Comparison of ENCODE assay signal across 21 cellular contexts in genomic region chr10:78175444-78175843, GRCh38.
DNase-seq lines count a peak whose midpoint lies in the region; ATAC-seq and TF ChIP-seq lines count a peak whose summit lies in the region.
"Had no signal": no experiment of that assay in that cellular context is flagged by ENCODE, and none has a peak within 500 bp of the region (broad histone marks: within the 10 kb centered on the region; RNA-seq: fewer than 3 reads in every experiment).

No MANE protein-coding gene starts in this region.

- no peaks in the 10 kb centered on the region for H3K36me3 Mint-ChIP-seq in brain
- H3K36me3 Mint-ChIP-seq: T-cell had no signal

- intact Hi-C loops in sciatic nerve (cut with DNase I), result no loop called here

- DNase-seq in GM03348 (ENCODE audit: low spot score) (peak; percentile 24), foreskin melanocyte (peak; percentile 20), sciatic nerve (ENCODE audit: low spot score) (no peak), NCI-H1694 treated with DMSO at 0.1 percent for 48 hours (lab: John Stamatoyannopoulos, UW) (no peak), D341Med (ENCODE audit: low spot score) (no peak)
- no peak for DNase-seq in stimulated activated CD4-positive, alpha-beta T cell treated with anti-CD3 and anti-CD28 coated beads, Interleukin-15, amount 100 ng/mL, for 24 hours
- DNase-seq: activated CD4-positive, CD25-positive, alpha-beta regulatory T cell treated with anti-CD3 and anti-CD28 coated beads, Interleukin-2, amount 50 U/mL, for 72 hours; activated gamma-delta T cell treated with Interleukin-2 at 50 U/mL for 16 hours; body of pancreas; CD4-positive, alpha-beta T cell; cortex of kidney; DMS153; heart left ventricle; kidney glomerular epithelial cell; NCI-H1436 treated with DMSO at 0.1 percent for 48 hours; NCI-H446 treated with DMSO at 0.1 percent for 48 hours; stimulated activated naive CD8-positive, alpha-beta T cell treated with anti-CD3 and anti-CD28 coated beads, Interleukin-15, amount 100 ng/mL, for 72 hours; T-cell; transverse colon had no signal

- peaks cover 85% of the 10 kb centered on the region for H3K4me1 Mint-ChIP-seq in brain
- H3K4me1 Mint-ChIP-seq: stimulated activated naive CD8-positive, alpha-beta T cell treated with anti-CD3 and anti-CD28 coated beads, Interleukin-15, amount 100 ng/mL, for 72 hours; T-cell had no signal

- ATAC-seq in sciatic nerve, result peak; percentile 73
- ATAC-seq: body of pancreas; GM23338; stimulated activated naive CD8-positive, alpha-beta T cell treated with anti-CD3 and anti-CD28 coated beads, Interleukin-15, amount 100 ng/mL, for 72 hours; T-cell had no signal

- H3K4me3 Mint-ChIP-seq in brain, result peak overlapping the region in 1 of 5 experiments; percentile 12
- H3K4me3 Mint-ChIP-seq: CD4-positive, alpha-beta T cell; GM23338; stimulated activated naive CD8-positive, alpha-beta T cell treated with anti-CD3 and anti-CD28 coated beads, Interleukin-15, amount 100 ng/mL, for 72 hours; T-cell had no signal

- no peaks in the 10 kb centered on the region for H3K27me3 Mint-ChIP-seq in brain
- H3K27me3 Mint-ChIP-seq: CD4-positive, alpha-beta T cell; stimulated activated naive CD8-positive, alpha-beta T cell treated with anti-CD3 and anti-CD28 coated beads, Interleukin-15, amount 100 ng/mL, for 72 hours had no signal

- H3K27ac Mint-ChIP-seq in brain, result peak overlapping the region; percentile 91 to 99 (median 97)
- H3K27ac Mint-ChIP-seq: CD4-positive, alpha-beta T cell; GM23338; T-cell had no signal

- TF ChIP-seq CTCF in brain (conservative IDR thresholded peaks at IDR 0.05), result no peak

- H3K9me3 Mint-ChIP-seq in brain, result peaks cover 0 to 5% (median 0%) of the 10 kb centered on the region in 5 experiments
- H3K9me3 Mint-ChIP-seq: CD4-positive, alpha-beta T cell; stimulated activated naive CD8-positive, alpha-beta T cell treated with anti-CD3 and anti-CD28 coated beads, Interleukin-15, amount 100 ng/mL, for 72 hours; T-cell had no signal

Comparison
In these comparisons a context has a peak if more than half of its experiments do, and no peak if none do; other contexts are left out.
1. DNase-seq: peak in GM03348 (single experiment) and foreskin melanocyte (single experiment); none in sciatic nerve (single experiment), NCI-H1694 treated with DMSO at 0.1 percent for 48 hours (single experiment), stimulated activated CD4-positive, alpha-beta T cell treated with anti-CD3 and anti-CD28 coated beads, Interleukin-15, amount 100 ng/mL, for 24 hours (single experiment) and D341Med (single experiment).